4 cellular contexts compared by ENCODE assay signal in the genomic region with DNA sequence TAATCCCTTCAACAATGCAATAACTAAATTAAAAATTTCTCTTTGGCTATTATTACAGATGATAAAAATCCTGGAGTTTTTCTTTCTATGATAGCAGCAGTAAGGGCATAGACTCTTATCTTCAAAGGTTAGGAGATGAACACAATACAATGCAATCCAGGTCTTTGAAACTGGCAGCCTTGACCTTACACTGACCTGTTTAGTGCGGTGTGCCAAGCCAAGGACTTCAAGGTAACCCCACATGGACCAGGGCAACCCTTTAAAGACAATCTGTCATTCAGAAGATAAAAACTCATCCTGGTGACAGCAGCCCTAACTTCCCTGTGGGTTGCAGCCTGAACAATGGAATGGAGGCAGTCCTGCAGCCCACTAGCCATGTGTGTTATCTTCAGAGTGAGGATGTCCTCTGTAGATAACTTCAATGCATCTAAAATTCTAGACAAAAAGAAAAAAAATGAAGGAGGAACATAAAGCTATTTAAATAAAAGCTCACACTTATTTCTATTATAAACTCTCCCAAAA.
TF ChIP-seq lines count a peak whose summit lies in the region.

No MANE protein-coding gene starts in this region.

TF ChIP-seq in SK-N-SH, 30 proteins besides CTCF, POLR2A, EP300 and RAD21:
- TF ChIP-seq NRF1 (IDR thresholded peaks at IDR 0.05; ENCODE audit: low read depth, low read length) (no peak), GATA2 (CRISPR knock-in tag; IDR thresholded peaks at IDR 0.05) (peak; percentile 55), MEF2A (IDR thresholded peaks at IDR 0.05; ENCODE audit: borderline replicate concordance, low read depth) (no peak), RCOR1 (IDR thresholded peaks at IDR 0.05; ENCODE audit: low read length) (no peak)

TF ChIP-seq in SK-N-SH treated with all-trans-retinoic acid at 6 μM for 48 hours, 23 proteins besides CTCF, POLR2A, EP300 and RAD21 (continues in another document):
- TF ChIP-seq POU6F1 (CRISPR knock-in tag; IDR thresholded peaks at IDR 0.05; ENCODE audit: borderline replicate concordance, low read depth) = no peak
- TF ChIP-seq BACH2 (CRISPR knock-in tag; IDR thresholded peaks at IDR 0.05; ENCODE audit: borderline replicate concordance) = no peak
- no peak for TF ChIP-seq ZNF70 (CRISPR knock-in tag; IDR thresholded peaks at IDR 0.05)
- no peak for TF ChIP-seq RARB (CRISPR knock-in tag; IDR thresholded peaks at IDR 0.05)
- TF ChIP-seq TOX (CRISPR knock-in tag; IDR thresholded peaks at IDR 0.05; ENCODE audit: borderline replicate concordance) = no peak
- no peak for TF ChIP-seq ZFP3 (CRISPR knock-in tag; IDR thresholded peaks at IDR 0.05)
- no peak for TF ChIP-seq ZC3H10 (CRISPR knock-in tag; IDR thresholded peaks at IDR 0.05)
- TF ChIP-seq SNAI2 (CRISPR knock-in tag; IDR thresholded peaks at IDR 0.05) = no peak
- no peak for TF ChIP-seq CSDC2 (CRISPR knock-in tag; IDR thresholded peaks at IDR 0.05)
- TF ChIP-seq TCF4 (CRISPR knock-in tag; IDR thresholded peaks at IDR 0.05; ENCODE audit: borderline replicate concordance) = no peak
- no peak for TF ChIP-seq ZNF565 (CRISPR knock-in tag; conservative IDR thresholded peaks at IDR 0.05; ENCODE audit: low read depth)
- no peak for TF ChIP-seq ZNF8 (CRISPR knock-in tag; IDR thresholded peaks at IDR 0.05)
- TF ChIP-seq ESRRG (CRISPR knock-in tag; IDR thresholded peaks at IDR 0.05) = no peak
- TF ChIP-seq, protein P1, sequence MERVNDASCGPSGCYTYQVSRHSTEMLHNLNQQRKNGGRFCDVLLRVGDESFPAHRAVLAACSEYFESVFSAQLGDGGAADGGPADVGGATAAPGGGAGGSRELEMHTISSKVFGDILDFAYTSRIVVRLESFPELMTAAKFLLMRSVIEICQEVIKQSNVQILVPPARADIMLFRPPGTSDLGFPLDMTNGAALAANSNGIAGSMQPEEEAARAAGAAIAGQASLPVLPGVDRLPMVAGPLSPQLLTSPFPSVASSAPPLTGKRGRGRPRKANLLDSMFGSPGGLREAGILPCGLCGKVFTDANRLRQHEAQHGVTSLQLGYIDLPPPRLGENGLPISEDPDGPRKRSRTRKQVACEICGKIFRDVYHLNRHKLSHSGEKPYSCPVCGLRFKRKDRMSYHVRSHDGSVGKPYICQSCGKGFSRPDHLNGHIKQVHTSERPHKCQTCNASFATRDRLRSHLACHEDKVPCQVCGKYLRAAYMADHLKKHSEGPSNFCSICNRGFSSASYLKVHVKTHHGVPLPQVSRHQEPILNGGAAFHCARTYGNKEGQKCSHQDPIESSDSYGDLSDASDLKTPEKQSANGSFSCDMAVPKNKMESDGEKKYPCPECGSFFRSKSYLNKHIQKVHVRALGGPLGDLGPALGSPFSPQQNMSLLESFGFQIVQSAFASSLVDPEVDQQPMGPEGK (CRISPR knock-in tag; IDR thresholded peaks at IDR 0.05; ENCODE audit: borderline replicate concordance) = no peak
- no peak for TF ChIP-seq ARNTL (CRISPR knock-in tag; IDR thresholded peaks at IDR 0.05; ENCODE audit: borderline replicate concordance, low read depth)
- TF ChIP-seq, protein P2, sequence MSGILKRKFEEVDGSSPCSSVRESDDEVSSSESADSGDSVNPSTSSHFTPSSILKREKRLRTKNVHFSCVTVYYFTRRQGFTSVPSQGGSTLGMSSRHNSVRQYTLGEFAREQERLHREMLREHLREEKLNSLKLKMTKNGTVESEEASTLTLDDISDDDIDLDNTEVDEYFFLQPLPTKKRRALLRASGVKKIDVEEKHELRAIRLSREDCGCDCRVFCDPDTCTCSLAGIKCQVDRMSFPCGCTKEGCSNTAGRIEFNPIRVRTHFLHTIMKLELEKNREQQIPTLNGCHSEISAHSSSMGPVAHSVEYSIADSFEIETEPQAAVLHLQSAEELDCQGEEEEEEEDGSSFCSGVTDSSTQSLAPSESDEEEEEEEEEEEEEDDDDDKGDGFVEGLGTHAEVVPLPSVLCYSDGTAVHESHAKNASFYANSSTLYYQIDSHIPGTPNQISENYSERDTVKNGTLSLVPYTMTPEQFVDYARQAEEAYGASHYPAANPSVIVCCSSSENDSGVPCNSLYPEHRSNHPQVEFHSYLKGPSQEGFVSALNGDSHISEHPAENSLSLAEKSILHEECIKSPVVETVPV (CRISPR knock-in tag; IDR thresholded peaks at IDR 0.05) = no peak

TF ChIP-seq in IMR-90, 13 proteins besides CTCF, POLR2A, EP300 and RAD21 (continued from another document):
- TF ChIP-seq CHD1 (IDR thresholded peaks at IDR 0.05; ENCODE audit: low read depth, low read length) = no peak
- no peak for TF ChIP-seq MAZ (IDR thresholded peaks at IDR 0.05; ENCODE audit: borderline replicate concordance, low read depth, low read length)
- no peak for TF ChIP-seq CEBPB (IDR thresholded peaks at IDR 0.05; ENCODE audit: low read depth, low read length)
- TF ChIP-seq MAFK (IDR thresholded peaks at IDR 0.05; ENCODE audit: low read depth, low read length) = no peak
- TF ChIP-seq NFE2L2 (IDR thresholded peaks at IDR 0.05; ENCODE audit: low read depth, low read length) = no peak
- no peak for TF ChIP-seq ELK1 (IDR thresholded peaks at IDR 0.05; ENCODE audit: borderline replicate concordance, low read depth, low read length)
- no peak for TF ChIP-seq RFX5 (IDR thresholded peaks at IDR 0.05; ENCODE audit: low read depth, low read length)
- TF ChIP-seq MXI1 (IDR thresholded peaks at IDR 0.05; ENCODE audit: borderline replicate concordance, low read depth, low read length) = no peak
- TF ChIP-seq, protein P3, sequence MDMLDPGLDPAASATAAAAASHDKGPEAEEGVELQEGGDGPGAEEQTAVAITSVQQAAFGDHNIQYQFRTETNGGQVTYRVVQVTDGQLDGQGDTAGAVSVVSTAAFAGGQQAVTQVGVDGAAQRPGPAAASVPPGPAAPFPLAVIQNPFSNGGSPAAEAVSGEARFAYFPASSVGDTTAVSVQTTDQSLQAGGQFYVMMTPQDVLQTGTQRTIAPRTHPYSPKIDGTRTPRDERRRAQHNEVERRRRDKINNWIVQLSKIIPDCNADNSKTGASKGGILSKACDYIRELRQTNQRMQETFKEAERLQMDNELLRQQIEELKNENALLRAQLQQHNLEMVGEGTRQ (IDR thresholded peaks at IDR 0.05; ENCODE audit: low read depth, low read length) = no peak
- no peak for TF ChIP-seq SMC3 (IDR thresholded peaks at IDR 0.05; ENCODE audit: low read depth, low read length)
- no peak for TF ChIP-seq BHLHE40 (IDR thresholded peaks at IDR 0.05; ENCODE audit: low read depth, low read length)
- no peak for TF ChIP-seq FOS (IDR thresholded peaks at IDR 0.05; ENCODE audit: low read depth, low read length)

TF ChIP-seq in HepG2, 621 proteins besides CTCF, POLR2A, EP300 and RAD21 (continues in another document):
- no peak for TF ChIP-seq TBL1XR1 (IDR thresholded peaks at IDR 0.05; ENCODE audit: borderline replicate concordance, low read length, partially characterized antibody)
- TF ChIP-seq ZSCAN29 (CRISPR knock-in tag; conservative IDR thresholded peaks at IDR 0.05) = no peak
- TF ChIP-seq ZBTB20 (CRISPR knock-in tag; IDR thresholded peaks at IDR 0.05; ENCODE audit: borderline replicate concordance, low read depth) = no peak
- TF ChIP-seq, protein P4, sequence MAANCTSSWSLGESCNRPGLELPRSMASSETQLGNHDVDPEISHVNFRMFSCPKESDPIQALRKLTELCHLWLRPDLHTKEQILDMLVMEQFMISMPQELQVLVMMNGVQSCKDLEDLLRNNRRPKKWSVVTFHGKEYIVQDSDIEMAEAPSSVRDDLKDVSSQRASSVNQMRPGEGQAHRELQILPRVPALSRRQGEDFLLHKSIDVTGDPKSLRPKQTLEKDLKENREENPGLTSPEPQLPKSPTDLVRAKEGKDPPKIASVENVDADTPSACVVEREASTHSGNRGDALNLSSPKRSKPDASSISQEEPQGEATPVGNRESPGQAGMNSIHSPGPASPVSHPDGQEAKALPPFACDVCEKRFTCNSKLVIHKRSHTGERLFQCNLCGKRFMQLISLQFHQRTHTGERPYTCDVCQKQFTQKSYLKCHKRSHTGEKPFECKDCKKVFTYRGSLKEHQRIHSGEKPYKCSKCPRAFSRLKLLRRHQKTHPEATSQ (CRISPR knock-in tag; IDR thresholded peaks at IDR 0.05; ENCODE audit: borderline replicate concordance) = no peak
- TF ChIP-seq NCOA2 (CRISPR knock-in tag; IDR thresholded peaks at IDR 0.05) = peak; percentile 79; the same call in 1 of the 2 replicates
- no peak for TF ChIP-seq ZC3H13 (CRISPR knock-in tag; IDR thresholded peaks at IDR 0.05)
- peak; percentile 38; the same call in 1 of the 2 replicates for TF ChIP-seq HMG20A (CRISPR knock-in tag; IDR thresholded peaks at IDR 0.05; ENCODE audit: borderline replicate concordance)
- no peak for TF ChIP-seq ZKSCAN8 (CRISPR knock-in tag; IDR thresholded peaks at IDR 0.05; ENCODE audit: borderline replicate concordance)
- 0 out of 2 replicates have a peak, but pooled peaks have one; percentile 11 for TF ChIP-seq KDM1A (CRISPR knock-in tag; IDR thresholded peaks at IDR 0.05)
- TF ChIP-seq MTF1 (CRISPR knock-in tag; IDR thresholded peaks at IDR 0.05) = no peak
- peak; percentile 56; the same call in 1 of the 2 replicates for TF ChIP-seq SOX5 (CRISPR knock-in tag; IDR thresholded peaks at IDR 0.05; ENCODE audit: borderline replicate concordance)
- TF ChIP-seq ZNF24 (IDR thresholded peaks at IDR 0.05) = no peak
- TF ChIP-seq, protein P5, sequence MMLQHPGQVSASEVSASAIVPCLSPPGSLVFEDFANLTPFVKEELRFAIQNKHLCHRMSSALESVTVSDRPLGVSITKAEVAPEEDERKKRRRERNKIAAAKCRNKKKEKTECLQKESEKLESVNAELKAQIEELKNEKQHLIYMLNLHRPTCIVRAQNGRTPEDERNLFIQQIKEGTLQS (CRISPR knock-in tag; IDR thresholded peaks at IDR 0.05) = no peak
- no peak for TF ChIP-seq ETV6 (CRISPR knock-in tag; conservative IDR thresholded peaks at IDR 0.05)
- TF ChIP-seq, protein P6, sequence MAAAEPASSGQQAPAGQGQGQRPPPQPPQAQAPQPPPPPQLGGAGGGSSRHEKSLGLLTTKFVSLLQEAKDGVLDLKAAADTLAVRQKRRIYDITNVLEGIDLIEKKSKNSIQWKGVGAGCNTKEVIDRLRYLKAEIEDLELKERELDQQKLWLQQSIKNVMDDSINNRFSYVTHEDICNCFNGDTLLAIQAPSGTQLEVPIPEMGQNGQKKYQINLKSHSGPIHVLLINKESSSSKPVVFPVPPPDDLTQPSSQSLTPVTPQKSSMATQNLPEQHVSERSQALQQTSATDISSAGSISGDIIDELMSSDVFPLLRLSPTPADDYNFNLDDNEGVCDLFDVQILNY (CRISPR knock-in tag; conservative IDR thresholded peaks at IDR 0.05) = no peak
- TF ChIP-seq, protein P7, sequence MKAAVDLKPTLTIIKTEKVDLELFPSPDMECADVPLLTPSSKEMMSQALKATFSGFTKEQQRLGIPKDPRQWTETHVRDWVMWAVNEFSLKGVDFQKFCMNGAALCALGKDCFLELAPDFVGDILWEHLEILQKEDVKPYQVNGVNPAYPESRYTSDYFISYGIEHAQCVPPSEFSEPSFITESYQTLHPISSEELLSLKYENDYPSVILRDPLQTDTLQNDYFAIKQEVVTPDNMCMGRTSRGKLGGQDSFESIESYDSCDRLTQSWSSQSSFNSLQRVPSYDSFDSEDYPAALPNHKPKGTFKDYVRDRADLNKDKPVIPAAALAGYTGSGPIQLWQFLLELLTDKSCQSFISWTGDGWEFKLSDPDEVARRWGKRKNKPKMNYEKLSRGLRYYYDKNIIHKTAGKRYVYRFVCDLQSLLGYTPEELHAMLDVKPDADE (CRISPR knock-in tag; IDR thresholded peaks at IDR 0.05) = no peak
- no peak for TF ChIP-seq ZNF616 (CRISPR knock-in tag; IDR thresholded peaks at IDR 0.05; ENCODE audit: low read depth)
- TF ChIP-seq, protein P8, sequence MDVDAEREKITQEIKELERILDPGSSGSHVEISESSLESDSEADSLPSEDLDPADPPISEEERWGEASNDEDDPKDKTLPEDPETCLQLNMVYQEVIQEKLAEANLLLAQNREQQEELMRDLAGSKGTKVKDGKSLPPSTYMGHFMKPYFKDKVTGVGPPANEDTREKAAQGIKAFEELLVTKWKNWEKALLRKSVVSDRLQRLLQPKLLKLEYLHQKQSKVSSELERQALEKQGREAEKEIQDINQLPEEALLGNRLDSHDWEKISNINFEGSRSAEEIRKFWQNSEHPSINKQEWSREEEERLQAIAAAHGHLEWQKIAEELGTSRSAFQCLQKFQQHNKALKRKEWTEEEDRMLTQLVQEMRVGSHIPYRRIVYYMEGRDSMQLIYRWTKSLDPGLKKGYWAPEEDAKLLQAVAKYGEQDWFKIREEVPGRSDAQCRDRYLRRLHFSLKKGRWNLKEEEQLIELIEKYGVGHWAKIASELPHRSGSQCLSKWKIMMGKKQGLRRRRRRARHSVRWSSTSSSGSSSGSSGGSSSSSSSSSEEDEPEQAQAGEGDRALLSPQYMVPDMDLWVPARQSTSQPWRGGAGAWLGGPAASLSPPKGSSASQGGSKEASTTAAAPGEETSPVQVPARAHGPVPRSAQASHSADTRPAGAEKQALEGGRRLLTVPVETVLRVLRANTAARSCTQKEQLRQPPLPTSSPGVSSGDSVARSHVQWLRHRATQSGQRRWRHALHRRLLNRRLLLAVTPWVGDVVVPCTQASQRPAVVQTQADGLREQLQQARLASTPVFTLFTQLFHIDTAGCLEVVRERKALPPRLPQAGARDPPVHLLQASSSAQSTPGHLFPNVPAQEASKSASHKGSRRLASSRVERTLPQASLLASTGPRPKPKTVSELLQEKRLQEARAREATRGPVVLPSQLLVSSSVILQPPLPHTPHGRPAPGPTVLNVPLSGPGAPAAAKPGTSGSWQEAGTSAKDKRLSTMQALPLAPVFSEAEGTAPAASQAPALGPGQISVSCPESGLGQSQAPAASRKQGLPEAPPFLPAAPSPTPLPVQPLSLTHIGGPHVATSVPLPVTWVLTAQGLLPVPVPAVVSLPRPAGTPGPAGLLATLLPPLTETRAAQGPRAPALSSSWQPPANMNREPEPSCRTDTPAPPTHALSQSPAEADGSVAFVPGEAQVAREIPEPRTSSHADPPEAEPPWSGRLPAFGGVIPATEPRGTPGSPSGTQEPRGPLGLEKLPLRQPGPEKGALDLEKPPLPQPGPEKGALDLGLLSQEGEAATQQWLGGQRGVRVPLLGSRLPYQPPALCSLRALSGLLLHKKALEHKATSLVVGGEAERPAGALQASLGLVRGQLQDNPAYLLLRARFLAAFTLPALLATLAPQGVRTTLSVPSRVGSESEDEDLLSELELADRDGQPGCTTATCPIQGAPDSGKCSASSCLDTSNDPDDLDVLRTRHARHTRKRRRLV (CRISPR knock-in tag; IDR thresholded peaks at IDR 0.05) = no peak
